In genomic region chr1:172279951-172280350, GRCh38 we compare ENCODE assay signal across 26 cellular contexts.
A peak's percentile ranks its signal among the peaks of the same experiment; 100 is the strongest.
DNase-seq lines count a peak whose midpoint lies in the region; ATAC-seq and TF ChIP-seq lines count a peak whose summit lies in the region.
"Had no signal": no experiment of that assay in that cellular context is flagged by ENCODE, and none has a peak within 500 bp of the region (broad histone marks: within the 10 kb centered on the region; RNA-seq: fewer than 3 reads in every experiment).

No MANE protein-coding gene starts in this region.

- H3K4me3 ChIP-seq in brain microvascular endothelial cell (ENCODE audit: low read depth, low read length) = no peak overlapping the region
- H3K4me3 ChIP-seq: heart right ventricle, neural progenitor cell, sigmoid colon had no signal

- no peak for ATAC-seq in activated T-cell treated with anti-CD3 and anti-CD28 coated beads, Interleukin-2, amount 50 U/mL, for 72 hours (replicated peaks in 1 of 2)
- ATAC-seq in activated T-cell treated with anti-CD3 and anti-CD28 coated beads, Interleukin-2, amount 50 U/mL, for 4 hours = no peak
- ATAC-seq: activated naive CD8-positive, alpha-beta T cell treated with anti-CD3 and anti-CD28 coated beads, Interleukin-2, amount 50 U/mL, for 24 hours; heart right ventricle had no signal

- H3K27ac ChIP-seq in brain microvascular endothelial cell = no peak overlapping the region
- H3K27ac ChIP-seq: epithelial cell of prostate, heart right ventricle, neural progenitor cell, sigmoid colon had no signal

- H3K9me3 Mint-ChIP-seq in activated T-cell treated with anti-CD3 and anti-CD28 coated beads, Interleukin-2, amount 50 U/mL, for 72 hours = no peaks in the 10 kb centered on the region
- no peaks in the 10 kb centered on the region for H3K9me3 Mint-ChIP-seq in activated T-cell treated with anti-CD3 and anti-CD28 coated beads, Interleukin-2, amount 50 U/mL, for 4 hours
- H3K9me3 Mint-ChIP-seq in type B pancreatic cell = no peaks in the 10 kb centered on the region
- H3K9me3 Mint-ChIP-seq: activated naive CD8-positive, alpha-beta T cell treated with anti-CD3 and anti-CD28 coated beads, Interleukin-2, amount 50 U/mL, for 24 hours; brain; CD4-positive, alpha-beta T cell; H9; neural progenitor cell had no signal

- no peaks in the 10 kb centered on the region for H3K27me3 ChIP-seq in brain microvascular endothelial cell (replicated peaks)
- H3K27me3 ChIP-seq: heart right ventricle, neural progenitor cell, sigmoid colon had no signal

- no peaks in the 10 kb centered on the region for H3K27me3 Mint-ChIP-seq in activated T-cell treated with anti-CD3 and anti-CD28 coated beads, Interleukin-2, amount 50 U/mL, for 72 hours (ENCODE audit: low read depth)
- H3K27me3 Mint-ChIP-seq in activated T-cell treated with anti-CD3 and anti-CD28 coated beads, Interleukin-2, amount 50 U/mL, for 4 hours (ENCODE audit: low read depth) = no peaks in the 10 kb centered on the region
- no peaks in the 10 kb centered on the region for H3K27me3 Mint-ChIP-seq in type B pancreatic cell
- H3K27me3 Mint-ChIP-seq: activated naive CD8-positive, alpha-beta T cell treated with anti-CD3 and anti-CD28 coated beads, Interleukin-2, amount 50 U/mL, for 24 hours; CD4-positive, alpha-beta T cell had no signal

- no peaks in the 10 kb centered on the region for H3K36me3 Mint-ChIP-seq in activated T-cell treated with anti-CD3 and anti-CD28 coated beads, Interleukin-2, amount 50 U/mL, for 72 hours (ENCODE audit: insufficient read depth in 2 of 2)
- no peaks in the 10 kb centered on the region for H3K36me3 Mint-ChIP-seq in activated T-cell treated with anti-CD3 and anti-CD28 coated beads, Interleukin-2, amount 50 U/mL, for 4 hours (ENCODE audit: insufficient read depth)
- no peaks in the 10 kb centered on the region for H3K36me3 Mint-ChIP-seq in type B pancreatic cell
- H3K36me3 Mint-ChIP-seq: neural progenitor cell had no signal

- H3K4me1 Mint-ChIP-seq in activated T-cell treated with anti-CD3 and anti-CD28 coated beads, Interleukin-2, amount 50 U/mL, for 72 hours (ENCODE audit: low read depth) = no peaks in the 10 kb centered on the region
- H3K4me1 Mint-ChIP-seq in activated T-cell treated with anti-CD3 and anti-CD28 coated beads, Interleukin-2, amount 50 U/mL, for 4 hours (ENCODE audit: low read depth) = no peaks in the 10 kb centered on the region
- H3K4me1 Mint-ChIP-seq in type B pancreatic cell (ENCODE audit: unreplicated experiment) = peaks cover 26% of the 10 kb centered on the region

- no peak overlapping the region for H3K4me3 Mint-ChIP-seq in activated T-cell treated with anti-CD3 and anti-CD28 coated beads, Interleukin-2, amount 50 U/mL, for 72 hours
- H3K4me3 Mint-ChIP-seq in activated T-cell treated with anti-CD3 and anti-CD28 coated beads, Interleukin-2, amount 50 U/mL, for 4 hours = no peak overlapping the region
- H3K4me3 Mint-ChIP-seq in type B pancreatic cell = no peak overlapping the region
- H3K4me3 Mint-ChIP-seq: activated naive CD8-positive, alpha-beta T cell treated with anti-CD3 and anti-CD28 coated beads, Interleukin-2, amount 50 U/mL, for 24 hours; brain; CD4-positive, alpha-beta T cell; neural progenitor cell; T-helper 1 cell treated with Interleukin-12 subunit alpha and Interleukin-12 subunit beta and Interleukin-4 antibody, amounts not matched to agents 30 μg/mL and 1 μg/mL, for 36 hours had no signal

- peak overlapping the region; percentile 32 for H3K27ac Mint-ChIP-seq in activated T-cell treated with anti-CD3 and anti-CD28 coated beads, Interleukin-2, amount 50 U/mL, for 72 hours
- peak overlapping the region; percentile 14 for H3K27ac Mint-ChIP-seq in type B pancreatic cell
- H3K27ac Mint-ChIP-seq: activated naive CD8-positive, alpha-beta T cell treated with anti-CD3 and anti-CD28 coated beads, Interleukin-2, amount 50 U/mL, for 24 hours; CD4-positive, alpha-beta T cell; neural progenitor cell; T-helper 1 cell treated with Interleukin-12 subunit alpha and Interleukin-12 subunit beta and Interleukin-4 antibody, amounts not matched to agents 30 μg/mL and 1 μg/mL, for 36 hours had no signal

- no peak for DNase-seq in activated T-cell treated with anti-CD3 and anti-CD28 coated beads, Interleukin-2, amount 50 U/mL, for 72 hours
- DNase-seq in activated T-cell treated with anti-CD3 and anti-CD28 coated beads, Interleukin-2, amount 50 U/mL, for 4 hours = no peak
- DNase-seq in brain microvascular endothelial cell = peak; percentile 20
- DNase-seq in iris pigment epithelial cell (ENCODE audit: low read depth) = peak; percentile 41
- DNase-seq in type B pancreatic cell (ENCODE audit: extremely low spot score, unreplicated experiment) = no peak
- no peak for DNase-seq in DMS53 (lab: John Stamatoyannopoulos, UW)
- DNase-seq in stimulated activated CD4-positive, alpha-beta T cell treated with anti-CD3 and anti-CD28 coated beads, Interleukin-15, amount 100 ng/mL, for 24 hours = no peak
- no peak for DNase-seq in GM20000 (ENCODE audit: low spot score)
- DNase-seq: 8988T; activated CD4-positive, alpha-beta T cell treated with anti-CD3 and anti-CD28 coated beads for 1 hour; activated effector memory CD4-positive, alpha-beta T cell treated with anti-CD3 and anti-CD28 coated beads, Interleukin-2, amount 50 U/mL, for 16 hours; activated naive CD8-positive, alpha-beta T cell treated with anti-CD3 and anti-CD28 coated beads, Interleukin-2, amount 50 U/mL, for 24 hours; activated T-cell treated with anti-CD3 and anti-CD28 coated beads for 4 hours; CD4-positive, alpha-beta T cell; H9; heart right ventricle; KBM-7; MM.1S; NCI-H1417 treated with DMSO at 0.1 percent for 48 hours; NCI-H446; sigmoid colon; stimulated activated naive CD4-positive, alpha-beta T cell treated with Interleukin-2 at 50 U/mL for 16 hours had no signal

- no peak for TF ChIP-seq CTCF in brain microvascular endothelial cell (IDR thresholded peaks at IDR 0.05; ENCODE audit: low read depth, low read length, missing control alignments)
- TF ChIP-seq CTCF in type B pancreatic cell (conservative IDR thresholded peaks at IDR 0.05) = no peak
- TF ChIP-seq CTCF in GM20000 (IDR thresholded peaks at IDR 0.05; ENCODE audit: extremely low read depth, missing control alignments) = no peak

- no peaks in the 10 kb centered on the region for H3K36me3 ChIP-seq in brain microvascular endothelial cell (replicated peaks)
- H3K36me3 ChIP-seq: heart right ventricle, neural progenitor cell, sigmoid colon had no signal

- in situ Hi-C loops in brain microvascular endothelial cell (cut with HindIII; ENCODE audit: low pct_ligation_motif_present, low sequenced_read_pairs) = no loop called here

Comparison
In these comparisons a context has a peak if more than half of its experiments do, and no peak if none do; other contexts are left out.
1. DNase-seq: peak in brain microvascular endothelial cell (single experiment) and iris pigment epithelial cell (single experiment); none in activated T-cell treated with anti-CD3 and anti-CD28 coated beads, Interleukin-2, amount 50 U/mL, for 72 hours (0 of 2), activated T-cell treated with anti-CD3 and anti-CD28 coated beads, Interleukin-2, amount 50 U/mL, for 4 hours (single experiment), type B pancreatic cell (single experiment), DMS53 (single experiment), stimulated activated CD4-positive, alpha-beta T cell treated with anti-CD3 and anti-CD28 coated beads, Interleukin-15, amount 100 ng/mL, for 24 hours (single experiment) and GM20000 (single experiment).